Comparison of ENCODE assay signal across 23 cellular contexts in genomic region chr3:34889641-34890040, GRCh38.
A peak's percentile ranks its signal among the peaks of the same experiment; 100 is the strongest.
DNase-seq lines count a peak whose midpoint lies in the region; ATAC-seq and TF ChIP-seq lines count a peak whose summit lies in the region.
"Had no signal": no experiment of that assay in that cellular context is flagged by ENCODE, and none has a peak within 500 bp of the region (broad histone marks: within the 10 kb centered on the region; RNA-seq: fewer than 3 reads in every experiment).

No MANE protein-coding gene starts in this region.

- no peaks in the 10 kb centered on the region for H4K20me1 ChIP-seq in GM23338 (replicated peaks; ENCODE audit: insufficient read depth)
- H4K20me1 ChIP-seq in neural progenitor cell (ENCODE audit: low read depth), result no peaks in the 10 kb centered on the region
- H4K20me1 ChIP-seq: BLaER1 had no signal

- no peak overlapping the region for H3K27ac Mint-ChIP-seq in GM23338
- no peak overlapping the region for H3K27ac Mint-ChIP-seq in neural progenitor cell
- H3K27ac Mint-ChIP-seq: CD4-positive, alpha-beta T cell had no signal

- no peak for TF ChIP-seq CTCF in GM23338 (conservative IDR thresholded peaks at IDR 0.05; ENCODE audit: low read depth in 2 of 2)
- no peak for TF ChIP-seq CTCF in VCaP (conservative IDR thresholded peaks at IDR 0.05)
- no peak for TF ChIP-seq CTCF in neural progenitor cell (IDR thresholded peaks at IDR 0.05)
- no peak for TF ChIP-seq CTCF in lower lobe of right lung (IDR thresholded peaks at IDR 0.05)

- H3K79me2 ChIP-seq in GM23338 (replicated peaks; ENCODE audit: insufficient read depth) (no peaks in the 10 kb centered on the region), neural progenitor cell (ENCODE audit: low read depth) (no peaks in the 10 kb centered on the region)

- peak overlapping the region; percentile 82 for H2AFZ ChIP-seq in GM23338
- peak overlapping the region; percentile 48 for H2AFZ ChIP-seq in neural progenitor cell (replicated peaks)

- H3K9me2 ChIP-seq in GM23338 (ENCODE audit: insufficient read depth), result no peaks in the 10 kb centered on the region
- H3K9me2 ChIP-seq: SK-N-SH had no signal

- H3K36me3 Mint-ChIP-seq in GM23338 (ENCODE audit: low read depth) (no peaks in the 10 kb centered on the region), neural progenitor cell (no peaks in the 10 kb centered on the region)

- H3F3A ChIP-seq in GM23338 (replicated peaks; ENCODE audit: low read depth) (no peaks in the 10 kb centered on the region), neural progenitor cell (ENCODE audit: low read depth) (no peaks in the 10 kb centered on the region)

- H3K9me3 ChIP-seq in neural progenitor cell (ENCODE audit: low read depth) (no peaks in the 10 kb centered on the region), lower lobe of right lung (peaks cover 3% of the 10 kb centered on the region)
- H3K9me3 ChIP-seq: BLaER1, Peyer's patch, SK-N-SH had no signal

- H3K27ac ChIP-seq in GM23338 (ENCODE audit: low read depth), result no peak overlapping the region
- H3K27ac ChIP-seq in VCaP, result peak overlapping the region; percentile 84
- no peak overlapping the region for H3K27ac ChIP-seq in neural progenitor cell
- H3K27ac ChIP-seq in lower lobe of right lung, result no peak overlapping the region
- H3K27ac ChIP-seq: BLaER1, Peyer's patch had no signal

- H3K4me1 ChIP-seq in GM23338 (ENCODE audit: insufficient read depth) (peaks cover 5% of the 10 kb centered on the region; the same call in 1 of the 2 replicates), neural progenitor cell (no peaks in the 10 kb centered on the region), lower lobe of right lung (no peaks in the 10 kb centered on the region)
- H3K4me1 ChIP-seq: BLaER1, Peyer's patch had no signal

- no peak overlapping the region for H3K4me2 ChIP-seq in GM23338
- H3K4me2 ChIP-seq in neural progenitor cell, result no peak overlapping the region
- H3K4me2 ChIP-seq: BLaER1, SK-N-SH had no signal

- H3K4me1 Mint-ChIP-seq in GM23338, result no peaks in the 10 kb centered on the region
- H3K4me1 Mint-ChIP-seq in neural progenitor cell, result peaks cover 3% of the 10 kb centered on the region

- intact Hi-C loops in lower lobe of right lung (cut with DNase I), result no loop called here

- H3K27me3 Mint-ChIP-seq in GM23338 (ENCODE audit: insufficient read depth, low read depth, poor library complexity), result no peaks in the 10 kb centered on the region
- peaks cover 3% of the 10 kb centered on the region for H3K27me3 Mint-ChIP-seq in neural progenitor cell (ENCODE audit: insufficient read depth, low read depth)
- H3K27me3 Mint-ChIP-seq: CD4-positive, alpha-beta T cell had no signal

- H3K4me3 Mint-ChIP-seq in GM23338 (no peak overlapping the region), neural progenitor cell (no peak overlapping the region)
- H3K4me3 Mint-ChIP-seq: CD4-positive, alpha-beta T cell had no signal

- H3K27me3 ChIP-seq in GM23338 (ENCODE audit: insufficient read depth) (no peaks in the 10 kb centered on the region), neural progenitor cell (no peaks in the 10 kb centered on the region), lower lobe of right lung (ENCODE audit: low read depth) (no peaks in the 10 kb centered on the region)
- H3K27me3 ChIP-seq: BLaER1, Peyer's patch had no signal

- H3K9me3 Mint-ChIP-seq in GM23338 (no peaks in the 10 kb centered on the region), neural progenitor cell (peaks cover 6% of the 10 kb centered on the region)
- H3K9me3 Mint-ChIP-seq: CD4-positive, alpha-beta T cell had no signal

- no peak for ATAC-seq in GM23338
- no peak for ATAC-seq in lower lobe of right lung

- H3K4me3 ChIP-seq in GM23338 (no peak overlapping the region), neural progenitor cell (no peak overlapping the region), lower lobe of right lung (no peak overlapping the region)
- H3K4me3 ChIP-seq: BLaER1, Peyer's patch had no signal

- H3K9ac ChIP-seq in neural progenitor cell, result no peak overlapping the region
- H3K9ac ChIP-seq: BLaER1, SK-N-SH had no signal

- peak; percentile 18 for DNase-seq in NCI-H748 (lab: John Stamatoyannopoulos, UW; ENCODE audit: unreplicated experiment)
- no peak for DNase-seq in NCI-H748 treated with DMSO at 0.1 percent for 48 hours (lab: John Stamatoyannopoulos, UW)
- DNase-seq in GM23338 (ENCODE audit: low spot score), result no peak
- no peak for DNase-seq in neural progenitor cell (ENCODE audit: low spot score)
- DNase-seq in NCI-H1417 (lab: John Stamatoyannopoulos, UW), result no peak
- DNase-seq in lower lobe of right lung, result no peak
- DNase-seq: 8988T; CD4-positive, alpha-beta T cell; COR-L47; DMS53; H7; NCI-H1048; NCI-H1417 treated with DMSO at 0.1 percent for 48 hours; NCI-H1694 treated with DMSO at 0.1 percent for 48 hours; NCI-H2081; NCI-H2227 treated with DMSO at 0.1 percent for 48 hours; NCI-H510A; NCI-H82; NK-92 treated with Interleukin-12 subunit alpha and Interleukin-12 subunit beta, amount 100 ng/mL, for 24 hours; Peyer's patch; SK-N-SH had no signal

- no peaks in the 10 kb centered on the region for H3K36me3 ChIP-seq in GM23338 (ENCODE audit: insufficient read depth)
- H3K36me3 ChIP-seq in neural progenitor cell, result no peaks in the 10 kb centered on the region
- H3K36me3 ChIP-seq in lower lobe of right lung, result no peaks in the 10 kb centered on the region
- H3K36me3 ChIP-seq: BLaER1, Peyer's patch had no signal

TF ChIP-seq in GM23338, 12 proteins besides CTCF, POLR2A, EP300 and RAD21 (continues in another document):
- no peak for TF ChIP-seq EZH2 (IDR thresholded peaks at IDR 0.05; ENCODE audit: low read depth, unreplicated experiment)
- no peak for TF ChIP-seq EZH2phosphoT487 (IDR thresholded peaks at IDR 0.05; ENCODE audit: unreplicated experiment)
- no peak for TF ChIP-seq ZNF331 (CRISPR knock-in tag; IDR thresholded peaks at IDR 0.05; ENCODE audit: low read depth)
- TF ChIP-seq REST (IDR thresholded peaks at IDR 0.05; ENCODE audit: unreplicated experiment), result no peak
- no peak for TF ChIP-seq ZNF114 (CRISPR knock-in tag; IDR thresholded peaks at IDR 0.05)
